13 cellular contexts compared by ENCODE assay signal in genomic region chr9:127847155-127847463, GRCh38. TPM values are rescaled to one million over a fixed set of nuclear protein-coding genes. Genes with fewer than 3 reads are reported as not detected.
A peak's percentile ranks its signal among the peaks of the same experiment; 100 is the strongest.
DNase-seq lines count a peak whose midpoint lies in the region; ATAC-seq, FAIRE-seq and TF ChIP-seq lines count a peak whose summit lies in the region.
"Had no signal": no experiment of that assay in that cellular context is flagged by ENCODE, and none has a peak within 500 bp of the region (broad histone marks: within the 10 kb centered on the region; RNA-seq: fewer than 3 reads in every experiment).

No MANE protein-coding gene starts in this region.

- no peak overlapping the region for H3K4ac ChIP-seq in neuronal stem cell (ENCODE audit: low read length)

- peak overlapping the region; percentile 83 for H2AK5ac ChIP-seq in neuronal stem cell (ENCODE audit: low read depth, low read length)

- H2BK12ac ChIP-seq in neuronal stem cell (ENCODE audit: low read length) = no peak overlapping the region

- in situ Hi-C loops in Panc1 (cut with HindIII; ENCODE audit: low pct_unique_long_range_greater_than_20kb, low sequenced_read_pairs) = no loop called here

- no peak overlapping the region for H3K14ac ChIP-seq in neuronal stem cell (ENCODE audit: low read length)

- no peak for TF ChIP-seq POLR2A in GM12892 (IDR thresholded peaks at IDR 0.05; ENCODE audit: low read depth, low read length)

- intact Hi-C loops in Panc1 (cut with micrococcal nuclease; ENCODE audit: unreplicated experiment) = no loop called here
- intact Hi-C loops in heart right ventricle (cut with DNase I) = no loop called here

- H3K4me3 ChIP-seq in Panc1 (ENCODE audit: low read depth in 2 of 2, low read length in 2 of 2) (no peak overlapping the region), heart right ventricle (peak overlapping the region in 8 of 10 donors; percentile 32 to 90 (median 75)), neuronal stem cell (ENCODE audit: low read length in 2 of 2) (peak overlapping the region in 1 of 2 donors; percentile 67)

- H3K9ac ChIP-seq in neuronal stem cell (ENCODE audit: low read depth, low read length, poor library complexity) = no peak overlapping the region

- no peak for TF ChIP-seq CTCF in Panc1 (IDR thresholded peaks at IDR 0.05)
- no peak for TF ChIP-seq CTCF in heart right ventricle (IDR thresholded peaks at IDR 0.05)

- POLR2A ChIA-PET in Panc1 (lab: Charles Lee) = no interaction called here

- no peaks in the 10 kb centered on the region; the same call in 1 of the 2 replicates for H3K4me1 ChIP-seq in Panc1 (ENCODE audit: control insufficient read depth, insufficient read depth, low read length)
- H3K4me1 ChIP-seq in heart right ventricle = peaks cover 10 to 92% (median 62%) of the 10 kb centered on the region in 9 donors
- peaks cover 6 to 8% of the 10 kb centered on the region in 2 donors for H3K4me1 ChIP-seq in neuronal stem cell (ENCODE audit: control insufficient read depth in 2 of 2, insufficient read depth in 1 of 2, low read depth in 1 of 2, low read length in 2 of 2)

- DNase-seq in A172 (ENCODE audit: low spot score) = peak; percentile 87
- no peak for DNase-seq in Panc1 (ENCODE audit: low read depth, low spot score)
- no peak for DNase-seq in heart right ventricle
- no peak for DNase-seq in neuronal stem cell (ENCODE audit: low spot score)
- no peak for DNase-seq in NK-92 (lab: John Stamatoyannopoulos, UW; ENCODE audit: unreplicated experiment)
- no peak for DNase-seq in GM12892 (ENCODE audit: insufficient read length)
- DNase-seq: naive B cell; NCI-H1105; stimulated activated CD4-positive, alpha-beta T cell treated with anti-CD3 and anti-CD28 coated beads, Interleukin-4, amount 100 ng/mL, for 1 hour; T1000 had no signal

- no peak overlapping the region for H4K8ac ChIP-seq in neuronal stem cell (ENCODE audit: low read depth, low read length)

- no peak overlapping the region for H2BK15ac ChIP-seq in neuronal stem cell (ENCODE audit: low read length)

- no peak overlapping the region for H4K91ac ChIP-seq in neuronal stem cell (ENCODE audit: low read depth, low read length, poor library complexity)

- no TSS peak for BruUV-seq in Panc1 (replicated peaks; lab: Mats Ljungman, UMichigan)

- 0 out of 2 replicates have a peak, but pooled peaks cover 6% of the 10 kb centered on the region for H3K9me3 ChIP-seq in Panc1 (ENCODE audit: control insufficient read depth, insufficient read depth, low read depth, low read length)
- peaks cover 0 to 20% (median 0%) of the 10 kb centered on the region in 11 donors for H3K9me3 ChIP-seq in heart right ventricle
- H3K9me3 ChIP-seq in neuronal stem cell (replicated peaks in 1 of 2; ENCODE audit: control insufficient read depth in 2 of 2, insufficient read depth in 1 of 2, low read depth in 1 of 2, low read length in 2 of 2) = peaks cover 0 to 10% of the 10 kb centered on the region in 2 donors

- H3K27ac ChIP-seq in Panc1 (ENCODE audit: low read length) (no peak overlapping the region), heart right ventricle (peak overlapping the region; percentile 61 to 99 (median 94)), neuronal stem cell (replicated peaks; ENCODE audit: low read length) (no peak overlapping the region)

- peak; percentile 44; the same call in 1 of the 2 replicates for ATAC-seq in Panc1
- peak; percentile 23 to 55 (median 41) for ATAC-seq in heart right ventricle
- ATAC-seq in activated CD4-positive, CD25-positive, alpha-beta regulatory T cell treated with anti-CD3 and anti-CD28 coated beads, Interleukin-2, amount 50 U/mL, for 24 hours = no peak
- no peak for ATAC-seq in HG03469 (IDR thresholded peaks at IDR 0.05; ENCODE audit: unreplicated experiment)

- no peak overlapping the region for H3K4me2 ChIP-seq in neuronal stem cell (ENCODE audit: insufficient read depth, low read length, poor library complexity, severe bottlenecking)

- 34 to 39% methylated on average over 6 of the region's 6 CpGs for WGBS in heart right ventricle, 2 donors
- no CpG with 5 or more reads among the region's 6 CpGs for WGBS in neuronal stem cell (ENCODE audit: extremely low coverage in 2 of 2, insufficient read length in 2 of 2, insufficient replicate concordance in 1 of 2), 2 donors

- H3K18ac ChIP-seq in neuronal stem cell (ENCODE audit: low read length) = no peak overlapping the region

- no peak for FAIRE-seq in GM12892 (lab: Jason Lieb, UNC)
- FAIRE-seq: bronchial epithelial cell had no signal

- H3K27me3 ChIP-seq in Panc1 (ENCODE audit: control insufficient read depth, insufficient read depth, low read length) (no peaks in the 10 kb centered on the region), heart right ventricle (no peaks in the 10 kb centered on the region), neuronal stem cell (ENCODE audit: control insufficient read depth in 3 of 3, insufficient read depth in 3 of 3, low read depth in 1 of 3, low read length in 3 of 3) (no peaks in the 10 kb centered on the region)

- no peak overlapping the region for H2BK5ac ChIP-seq in neuronal stem cell (ENCODE audit: low read length)

- no peak overlapping the region for H2AFZ ChIP-seq in neuronal stem cell (ENCODE audit: low read length)

- no peak overlapping the region for H2BK120ac ChIP-seq in neuronal stem cell (ENCODE audit: low read depth, low read length)

- H3K23ac ChIP-seq in neuronal stem cell (ENCODE audit: low read depth, low read length, poor library complexity) = no peak overlapping the region

- CTCF ChIA-PET in Panc1 (lab: Charles Lee) = no interaction called here

- H3K79me1 ChIP-seq in neuronal stem cell (ENCODE audit: low read depth, low read length) = no peaks in the 10 kb centered on the region

- H3K36me3 ChIP-seq in Panc1 (ENCODE audit: control insufficient read depth, insufficient read depth, low read length) (no peaks in the 10 kb centered on the region), heart right ventricle (peaks cover 0 to 76% (median 25%) of the 10 kb centered on the region in 9 donors), neuronal stem cell (replicated peaks in 1 of 2; ENCODE audit: control insufficient read depth in 2 of 2, insufficient read depth in 2 of 2, low read length in 2 of 2) (no peaks in the 10 kb centered on the region)

RNA-seq across cellular contexts. Expression of gene ENG, which starts 7.3 kb away (rescaled TPM):
- total RNA-seq in A172 (2014; rRNA removed; shearing (Covaris generic)) = 35.4 and 49.5 TPM in 2 replicates
- 25.1 TPM for total RNA-seq in Panc1 (2021; ENCODE audit: unreplicated experiment)
- polyA plus RNA-seq in Panc1 (2012; ENCODE audit: insufficient read length) = 41.4 TPM
- total RNA-seq in heart right ventricle = 100 to 1,000 TPM in 8 of 10 donors, 10 to 100 TPM in 2; 76.8 to 263 (median 137) TPM
- polyA plus RNA-seq in heart right ventricle = 100 to 1,000 TPM; 199 to 310 TPM
- 0.11 TPM for polyA plus RNA-seq in neuronal stem cell (2013, experiment 1 of 2)
- 0.10 TPM for polyA plus RNA-seq in neuronal stem cell (2013, experiment 2 of 2)
- 3.3 TPM for polyA plus RNA-seq in GM12892 (2012; ENCODE audit: missing spikeins)

RNA-seq across cellular contexts. Expression of gene AK1, which starts 30.4 kb away (rescaled TPM):
- 151 and 173 TPM in 2 replicates for total RNA-seq in A172 (2014; rRNA removed; shearing (Covaris generic))
- total RNA-seq in Panc1 (2021; ENCODE audit: unreplicated experiment) (62.1 TPM), heart right ventricle (100 to 1,000 TPM; 553 to 918 (median 731) TPM)
- 89.8 TPM for polyA plus RNA-seq in Panc1 (2012; ENCODE audit: insufficient read length)
- polyA plus RNA-seq in heart right ventricle = 1,000 to 10,000 TPM in 1 of 2 donors, 100 to 1,000 TPM in 1; 500 to 1,050 TPM
- polyA plus RNA-seq in neuronal stem cell (2013, experiment 1 of 2) = 36.1 TPM
- polyA plus RNA-seq in neuronal stem cell (2013, experiment 2 of 2) = 36.6 TPM
- 10.7 TPM for polyA plus RNA-seq in GM12892 (2012; ENCODE audit: missing spikeins)

RNA-seq across cellular contexts. Expression of gene FPGS, which starts 44.4 kb away (rescaled TPM):
- total RNA-seq in A172 (2014; rRNA removed; shearing (Covaris generic)) = 146 and 147 TPM in 2 replicates
- 56.5 TPM for total RNA-seq in Panc1 (2021; ENCODE audit: unreplicated experiment)
- 62.7 TPM for polyA plus RNA-seq in Panc1 (2012; ENCODE audit: insufficient read length)
- 10 to 100 TPM; 40.2 to 58.5 (median 46.5) TPM for total RNA-seq in heart right ventricle
- 10 to 100 TPM; 40.7 to 45.5 TPM for polyA plus RNA-seq in heart right ventricle
- polyA plus RNA-seq in neuronal stem cell (2013, experiment 1 of 2) = 30.2 TPM
- 32.1 TPM for polyA plus RNA-seq in neuronal stem cell (2013, experiment 2 of 2)
- polyA plus RNA-seq in GM12892 (2012; ENCODE audit: missing spikeins) = 43.4 TPM

RNA-seq across cellular contexts. Expression of gene ST6GALNAC6, which starts 52.3 kb away (rescaled TPM):
- 40.6 and 61.6 TPM in 2 replicates for total RNA-seq in A172 (2014; rRNA removed; shearing (Covaris generic))
- total RNA-seq in Panc1 (2021; ENCODE audit: unreplicated experiment) (50.2 TPM), heart right ventricle (10 to 100 TPM; 32.8 to 52.0 (median 44.7) TPM)
- 98.1 TPM for polyA plus RNA-seq in Panc1 (2012; ENCODE audit: insufficient read length)
- 10 to 100 TPM; 33.0 to 40.5 TPM for polyA plus RNA-seq in heart right ventricle
- 31.0 TPM for polyA plus RNA-seq in neuronal stem cell (2013, experiment 1 of 2)
- 30.5 TPM for polyA plus RNA-seq in neuronal stem cell (2013, experiment 2 of 2)
- 25.3 TPM for polyA plus RNA-seq in GM12892 (2012; ENCODE audit: missing spikeins)

Comparison
In these comparisons a context has a peak if more than half of its experiments do, and no peak if none do; other contexts are left out.
1. ATAC-seq: peak in Panc1 (single experiment) and heart right ventricle (8 of 8); none in activated CD4-positive, CD25-positive, alpha-beta regulatory T cell treated with anti-CD3 and anti-CD28 coated beads, Interleukin-2, amount 50 U/mL, for 24 hours (0 of 2) and HG03469 (single experiment).
2. H3K27ac ChIP-seq: peak in heart right ventricle (10 of 10); none in Panc1 (single experiment) and neuronal stem cell (single experiment).
3. H3K4me3 ChIP-seq: peak in heart right ventricle (8 of 10); none in Panc1 (0 of 2).